2 cellular contexts compared by ENCODE assay signal in the genomic region with DNA sequence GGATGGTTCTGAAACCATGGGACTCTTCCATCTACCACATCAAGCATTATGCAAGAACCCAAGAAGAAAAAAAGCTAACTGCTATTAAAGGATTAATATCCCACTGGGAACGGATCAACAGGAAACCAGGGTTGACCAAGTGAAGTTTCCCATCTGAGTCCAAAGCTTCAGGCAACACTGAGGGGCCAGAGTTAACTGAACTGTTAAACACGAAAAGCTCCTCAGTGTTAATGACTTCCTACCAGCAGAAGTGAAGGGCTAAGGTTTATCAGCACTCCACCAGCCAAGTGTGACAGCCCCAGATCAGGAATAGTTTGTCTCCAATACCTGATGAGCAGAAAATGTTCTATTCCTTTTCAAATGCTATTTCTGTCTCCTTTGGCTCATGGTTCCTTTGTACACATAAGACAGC.
TF ChIP-seq lines count a peak whose summit lies in the region.

No MANE protein-coding gene starts in this region.

TF ChIP-seq in SK-N-SH, 30 proteins besides CTCF, POLR2A, EP300 and RAD21 (continued from another document):
- TF ChIP-seq, protein P1, sequence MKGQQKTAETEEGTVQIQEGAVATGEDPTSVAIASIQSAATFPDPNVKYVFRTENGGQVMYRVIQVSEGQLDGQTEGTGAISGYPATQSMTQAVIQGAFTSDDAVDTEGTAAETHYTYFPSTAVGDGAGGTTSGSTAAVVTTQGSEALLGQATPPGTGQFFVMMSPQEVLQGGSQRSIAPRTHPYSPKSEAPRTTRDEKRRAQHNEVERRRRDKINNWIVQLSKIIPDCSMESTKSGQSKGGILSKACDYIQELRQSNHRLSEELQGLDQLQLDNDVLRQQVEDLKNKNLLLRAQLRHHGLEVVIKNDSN (IDR thresholded peaks at IDR 0.05; ENCODE audit: borderline replicate concordance, low read depth) = no peak
- TF ChIP-seq SMC3 (IDR thresholded peaks at IDR 0.05; ENCODE audit: low read depth, low read length) (no peak), GABPA (IDR thresholded peaks at IDR 0.05; ENCODE audit: low read depth) (no peak), CHD2 (IDR thresholded peaks at IDR 0.05; ENCODE audit: low read length, partially characterized antibody) (no peak)

TF ChIP-seq in SK-N-SH treated with all-trans-retinoic acid at 6 μM for 48 hours, 23 proteins besides CTCF, POLR2A, EP300 and RAD21 (continued from another document):
- TF ChIP-seq, protein P2, sequence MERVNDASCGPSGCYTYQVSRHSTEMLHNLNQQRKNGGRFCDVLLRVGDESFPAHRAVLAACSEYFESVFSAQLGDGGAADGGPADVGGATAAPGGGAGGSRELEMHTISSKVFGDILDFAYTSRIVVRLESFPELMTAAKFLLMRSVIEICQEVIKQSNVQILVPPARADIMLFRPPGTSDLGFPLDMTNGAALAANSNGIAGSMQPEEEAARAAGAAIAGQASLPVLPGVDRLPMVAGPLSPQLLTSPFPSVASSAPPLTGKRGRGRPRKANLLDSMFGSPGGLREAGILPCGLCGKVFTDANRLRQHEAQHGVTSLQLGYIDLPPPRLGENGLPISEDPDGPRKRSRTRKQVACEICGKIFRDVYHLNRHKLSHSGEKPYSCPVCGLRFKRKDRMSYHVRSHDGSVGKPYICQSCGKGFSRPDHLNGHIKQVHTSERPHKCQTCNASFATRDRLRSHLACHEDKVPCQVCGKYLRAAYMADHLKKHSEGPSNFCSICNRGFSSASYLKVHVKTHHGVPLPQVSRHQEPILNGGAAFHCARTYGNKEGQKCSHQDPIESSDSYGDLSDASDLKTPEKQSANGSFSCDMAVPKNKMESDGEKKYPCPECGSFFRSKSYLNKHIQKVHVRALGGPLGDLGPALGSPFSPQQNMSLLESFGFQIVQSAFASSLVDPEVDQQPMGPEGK (CRISPR knock-in tag; IDR thresholded peaks at IDR 0.05; ENCODE audit: borderline replicate concordance) = no peak
- no peak for TF ChIP-seq ZC3H10 (CRISPR knock-in tag; IDR thresholded peaks at IDR 0.05)
- TF ChIP-seq ISL1 (CRISPR knock-in tag; IDR thresholded peaks at IDR 0.05) = no peak
- TF ChIP-seq ZFP3 (CRISPR knock-in tag; IDR thresholded peaks at IDR 0.05) = no peak
- no peak for TF ChIP-seq CSDC2 (CRISPR knock-in tag; IDR thresholded peaks at IDR 0.05)
- TF ChIP-seq OSR1 (CRISPR knock-in tag; IDR thresholded peaks at IDR 0.05) = no peak
- no peak for TF ChIP-seq BACH2 (CRISPR knock-in tag; IDR thresholded peaks at IDR 0.05; ENCODE audit: borderline replicate concordance)
- TF ChIP-seq TOX (CRISPR knock-in tag; IDR thresholded peaks at IDR 0.05; ENCODE audit: borderline replicate concordance) = no peak
- TF ChIP-seq TCF4 (CRISPR knock-in tag; IDR thresholded peaks at IDR 0.05; ENCODE audit: borderline replicate concordance) = no peak
- TF ChIP-seq, protein P3, sequence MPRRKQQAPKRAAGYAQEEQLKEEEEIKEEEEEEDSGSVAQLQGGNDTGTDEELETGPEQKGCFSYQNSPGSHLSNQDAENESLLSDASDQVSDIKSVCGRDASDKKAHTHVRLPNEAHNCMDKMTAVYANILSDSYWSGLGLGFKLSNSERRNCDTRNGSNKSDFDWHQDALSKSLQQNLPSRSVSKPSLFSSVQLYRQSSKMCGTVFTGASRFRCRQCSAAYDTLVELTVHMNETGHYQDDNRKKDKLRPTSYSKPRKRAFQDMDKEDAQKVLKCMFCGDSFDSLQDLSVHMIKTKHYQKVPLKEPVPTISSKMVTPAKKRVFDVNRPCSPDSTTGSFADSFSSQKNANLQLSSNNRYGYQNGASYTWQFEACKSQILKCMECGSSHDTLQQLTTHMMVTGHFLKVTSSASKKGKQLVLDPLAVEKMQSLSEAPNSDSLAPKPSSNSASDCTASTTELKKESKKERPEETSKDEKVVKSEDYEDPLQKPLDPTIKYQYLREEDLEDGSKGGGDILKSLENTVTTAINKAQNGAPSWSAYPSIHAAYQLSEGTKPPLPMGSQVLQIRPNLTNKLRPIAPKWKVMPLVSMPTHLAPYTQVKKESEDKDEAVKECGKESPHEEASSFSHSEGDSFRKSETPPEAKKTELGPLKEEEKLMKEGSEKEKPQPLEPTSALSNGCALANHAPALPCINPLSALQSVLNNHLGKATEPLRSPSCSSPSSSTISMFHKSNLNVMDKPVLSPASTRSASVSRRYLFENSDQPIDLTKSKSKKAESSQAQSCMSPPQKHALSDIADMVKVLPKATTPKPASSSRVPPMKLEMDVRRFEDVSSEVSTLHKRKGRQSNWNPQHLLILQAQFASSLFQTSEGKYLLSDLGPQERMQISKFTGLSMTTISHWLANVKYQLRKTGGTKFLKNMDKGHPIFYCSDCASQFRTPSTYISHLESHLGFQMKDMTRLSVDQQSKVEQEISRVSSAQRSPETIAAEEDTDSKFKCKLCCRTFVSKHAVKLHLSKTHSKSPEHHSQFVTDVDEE (CRISPR knock-in tag; IDR thresholded peaks at IDR 0.05) = no peak
- no peak for TF ChIP-seq RARB (CRISPR knock-in tag; IDR thresholded peaks at IDR 0.05)
- TF ChIP-seq, protein P4, sequence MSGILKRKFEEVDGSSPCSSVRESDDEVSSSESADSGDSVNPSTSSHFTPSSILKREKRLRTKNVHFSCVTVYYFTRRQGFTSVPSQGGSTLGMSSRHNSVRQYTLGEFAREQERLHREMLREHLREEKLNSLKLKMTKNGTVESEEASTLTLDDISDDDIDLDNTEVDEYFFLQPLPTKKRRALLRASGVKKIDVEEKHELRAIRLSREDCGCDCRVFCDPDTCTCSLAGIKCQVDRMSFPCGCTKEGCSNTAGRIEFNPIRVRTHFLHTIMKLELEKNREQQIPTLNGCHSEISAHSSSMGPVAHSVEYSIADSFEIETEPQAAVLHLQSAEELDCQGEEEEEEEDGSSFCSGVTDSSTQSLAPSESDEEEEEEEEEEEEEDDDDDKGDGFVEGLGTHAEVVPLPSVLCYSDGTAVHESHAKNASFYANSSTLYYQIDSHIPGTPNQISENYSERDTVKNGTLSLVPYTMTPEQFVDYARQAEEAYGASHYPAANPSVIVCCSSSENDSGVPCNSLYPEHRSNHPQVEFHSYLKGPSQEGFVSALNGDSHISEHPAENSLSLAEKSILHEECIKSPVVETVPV (CRISPR knock-in tag; IDR thresholded peaks at IDR 0.05) = no peak
